1 cellular context compared by ENCODE assay signal in the genomic region with DNA sequence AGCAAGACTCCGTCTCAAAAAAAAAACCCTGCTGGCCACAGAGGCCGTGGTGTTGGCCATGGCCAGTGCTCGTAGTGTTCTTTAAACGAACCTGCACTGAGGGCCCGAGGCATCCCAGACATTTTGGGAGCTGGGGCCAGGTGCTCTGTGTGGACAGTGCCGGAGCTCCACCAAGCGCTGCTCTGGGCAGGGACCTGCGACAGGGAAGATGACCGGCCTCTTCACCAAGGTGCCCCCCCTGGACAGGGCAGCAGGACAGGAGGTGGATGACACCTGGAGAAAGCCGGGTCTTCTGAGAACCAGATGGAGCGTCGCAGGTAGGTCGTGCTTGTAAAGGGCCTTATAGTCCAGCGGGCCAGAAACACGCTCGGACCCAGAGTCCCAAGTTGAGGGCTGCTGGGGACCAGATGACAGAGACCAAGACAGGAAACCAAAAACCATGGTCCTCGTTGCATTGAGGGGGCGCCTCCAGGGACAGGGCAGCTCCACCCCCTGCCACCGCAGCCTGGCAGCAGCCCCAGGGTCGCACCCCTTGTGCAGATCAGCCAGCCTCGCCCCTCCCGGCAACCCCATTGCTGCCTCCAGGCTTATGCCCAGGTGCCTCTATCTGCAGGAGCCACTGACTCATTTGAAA.
TF ChIP-seq lines count a peak whose summit lies in the region.

No MANE protein-coding gene starts in this region.

TF ChIP-seq in K562, 482 proteins besides CTCF, POLR2A, EP300 and RAD21:
- no peak for TF ChIP-seq NELFE (IDR thresholded peaks at IDR 0.05; ENCODE audit: insufficient read depth, insufficient read length)
- TF ChIP-seq, protein P1, sequence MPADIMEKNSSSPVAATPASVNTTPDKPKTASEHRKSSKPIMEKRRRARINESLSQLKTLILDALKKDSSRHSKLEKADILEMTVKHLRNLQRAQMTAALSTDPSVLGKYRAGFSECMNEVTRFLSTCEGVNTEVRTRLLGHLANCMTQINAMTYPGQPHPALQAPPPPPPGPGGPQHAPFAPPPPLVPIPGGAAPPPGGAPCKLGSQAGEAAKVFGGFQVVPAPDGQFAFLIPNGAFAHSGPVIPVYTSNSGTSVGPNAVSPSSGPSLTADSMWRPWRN (IDR thresholded peaks at IDR 0.05; ENCODE audit: low read depth), result no peak
- TF ChIP-seq, protein P2, sequence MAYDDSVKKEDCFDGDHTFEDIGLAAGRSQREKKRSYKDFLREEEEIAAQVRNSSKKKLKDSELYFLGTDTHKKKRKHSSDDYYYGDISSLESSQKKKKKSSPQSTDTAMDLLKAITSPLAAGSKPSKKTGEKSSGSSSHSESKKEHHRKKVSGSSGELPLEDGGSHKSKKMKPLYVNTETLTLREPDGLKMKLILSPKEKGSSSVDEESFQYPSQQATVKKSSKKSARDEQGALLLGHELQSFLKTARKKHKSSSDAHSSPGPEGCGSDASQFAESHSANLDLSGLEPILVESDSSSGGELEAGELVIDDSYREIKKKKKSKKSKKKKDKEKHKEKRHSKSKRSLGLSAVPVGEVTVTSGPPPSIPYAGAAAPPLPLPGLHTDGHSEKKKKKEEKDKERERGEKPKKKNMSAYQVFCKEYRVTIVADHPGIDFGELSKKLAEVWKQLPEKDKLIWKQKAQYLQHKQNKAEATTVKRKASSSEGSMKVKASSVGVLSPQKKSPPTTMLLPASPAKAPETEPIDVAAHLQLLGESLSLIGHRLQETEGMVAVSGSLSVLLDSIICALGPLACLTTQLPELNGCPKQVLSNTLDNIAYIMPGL (CRISPR knock-in tag; IDR thresholded peaks at IDR 0.05), result no peak
- peak; percentile 48; the same call in 1 of the 2 replicates for TF ChIP-seq POLR2G (IDR thresholded peaks at IDR 0.05; ENCODE audit: low read depth, low read length)
TF ChIP-seq in K562: peak in this region for 1.
